Comparison of ENCODE assay signal across 11 cellular contexts in the genomic region with DNA sequence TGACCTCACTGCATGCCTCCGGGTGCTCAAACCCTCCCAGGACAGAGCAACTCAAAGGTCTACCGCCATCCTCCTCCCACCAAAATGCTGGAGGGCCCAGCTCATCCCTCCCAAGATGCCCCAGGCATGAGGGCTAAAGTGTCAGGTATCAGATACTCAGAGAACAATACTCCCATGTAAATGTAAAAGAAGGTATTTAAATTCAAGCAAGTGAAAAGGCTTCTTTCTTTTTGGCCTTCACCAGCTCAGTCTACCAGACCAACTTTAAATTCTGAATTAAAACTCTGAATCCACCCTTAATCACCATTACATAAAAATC. TPM values are rescaled to one million over a fixed set of nuclear protein-coding genes. Genes with fewer than 3 reads are reported as not detected.
DNase-seq lines count a peak whose midpoint lies in the region; ATAC-seq and TF ChIP-seq lines count a peak whose summit lies in the region.
"Had no signal": no experiment of that assay in that cellular context is flagged by ENCODE, and none has a peak within 500 bp of the region (broad histone marks: within the 10 kb centered on the region; RNA-seq: fewer than 3 reads in every experiment).

No MANE protein-coding gene starts in this region.

- POLR2A ChIA-PET in PC-9 (lab: Charles Lee; ENCODE audit: unreplicated experiment) = no interaction called here

- TF ChIP-seq CTCF in OCI-LY3 (IDR thresholded peaks at IDR 0.05; ENCODE audit: low read depth, low read length) (no peak), esophagus muscularis mucosa (IDR thresholded peaks at IDR 0.05) (no peak), PC-9 (conservative IDR thresholded peaks at IDR 0.05) (no peak)

- no peak overlapping the region for H3K4me3 ChIP-seq in OCI-LY3 (ENCODE audit: low read length)
- H3K4me3 ChIP-seq in esophagus muscularis mucosa = no peak overlapping the region
- H3K4me3 ChIP-seq in skeletal muscle satellite cell (ENCODE audit: low read length) = no peak overlapping the region
- no peak overlapping the region for H3K4me3 ChIP-seq in PC-9
- H3K4me3 ChIP-seq: left lung, uterus had no signal

- H3K9ac ChIP-seq in OCI-LY3 (ENCODE audit: low read length) (no peak overlapping the region), skeletal muscle satellite cell (ENCODE audit: low read depth, low read length) (no peak overlapping the region)

- CTCF ChIA-PET in PC-9 (lab: Charles Lee) = interaction anchor here (0.7 kb wide), 1 partner anchor 993 kb away, joined by 3 read pairs; no protein-coding TSS in a partner anchor
- CTCF ChIA-PET in activated naive CD4-positive, alpha-beta T cell treated with anti-CD3 and anti-CD28 coated beads, Interleukin-2, amount 10 ng/mL, durations not matched to agents 7 days and 5 days (lab: Charles Lee) = interaction anchor here (0.9 kb wide), 1 partner anchor 72 kb away, joined by 3 read pairs; no protein-coding TSS in a partner anchor

- H3K4me2 ChIP-seq in OCI-LY3 (ENCODE audit: low read length) (peak overlapping the region; percentile 93), skeletal muscle satellite cell (ENCODE audit: low read length) (peak overlapping the region; percentile 93), PC-9 (no peak overlapping the region)

- DNase-seq in activated naive CD4-positive, alpha-beta T cell treated with anti-CD3 and anti-CD28 coated beads, Interleukin-2, amount 50 U/mL, for 72 hours (ENCODE audit: low spot score in 2 of 2) = no peak
- DNase-seq in esophagus muscularis mucosa (ENCODE audit: extremely low spot score) (no peak), PC-9 (no peak), globus pallidus (ENCODE audit: low spot score) (no peak)
- DNase-seq in activated naive CD4-positive, alpha-beta T cell treated with anti-CD3 and anti-CD28 coated beads, Interleukin-2, amount 10 ng/mL, durations not matched to agents 7 days and 5 days = no peak
- DNase-seq: left lung, NCI-H187 treated with DMSO at 0.1 percent for 48 hours, uterus had no signal

- TF ChIP-seq POLR2A in esophagus muscularis mucosa (IDR thresholded peaks at IDR 0.05; ENCODE audit: low read depth) = no peak

- WGBS in esophagus muscularis mucosa = 65% methylated on average over 2 of the region's 2 CpGs

- H3K27ac ChIP-seq in OCI-LY3 (ENCODE audit: low read length) (no peak overlapping the region), esophagus muscularis mucosa (replicated peaks in 1 of 4) (peak overlapping the region; percentile 89 to 93 (median 90)), PC-9 (no peak overlapping the region)
- H3K27ac ChIP-seq: left lung, uterus had no signal

- H3K9me3 Mint-ChIP-seq in activated naive CD4-positive, alpha-beta T cell treated with anti-CD3 and anti-CD28 coated beads, Interleukin-2, amount 50 U/mL, for 24 hours = no peaks in the 10 kb centered on the region
- no peaks in the 10 kb centered on the region for H3K9me3 Mint-ChIP-seq in activated naive CD4-positive, alpha-beta T cell treated with anti-CD3 and anti-CD28 coated beads, Interleukin-2, amount 50 U/mL, for 72 hours
- H3K9me3 Mint-ChIP-seq in activated naive CD4-positive, alpha-beta T cell treated with anti-CD3 and anti-CD28 coated beads, Interleukin-2, amount 10 ng/mL, durations not matched to agents 7 days and 5 days = no peaks in the 10 kb centered on the region

- no peak for TF ChIP-seq EP300 in esophagus muscularis mucosa (IDR thresholded peaks at IDR 0.05)

- H3K27me3 ChIP-seq in OCI-LY3 (ENCODE audit: low read depth, low read length) = no peaks in the 10 kb centered on the region
- no peaks in the 10 kb centered on the region for H3K27me3 ChIP-seq in esophagus muscularis mucosa
- H3K27me3 ChIP-seq in skeletal muscle satellite cell (ENCODE audit: control insufficient read depth, insufficient read depth, low read length) = no peaks in the 10 kb centered on the region
- H3K27me3 ChIP-seq in PC-9 (ENCODE audit: insufficient read depth, low read depth) = no peaks in the 10 kb centered on the region
- H3K27me3 ChIP-seq: left lung, uterus had no signal

- H2AFZ ChIP-seq in OCI-LY3 (ENCODE audit: low read depth, low read length) (no peak overlapping the region), PC-9 (no peak overlapping the region)

- H3K36me3 ChIP-seq in OCI-LY3 (replicated peaks; ENCODE audit: low read depth, low read length) (peaks cover 33% of the 10 kb centered on the region), esophagus muscularis mucosa (peaks cover 9 to 24% (median 20%) of the 10 kb centered on the region in 4 donors), skeletal muscle satellite cell (ENCODE audit: insufficient read depth, low read length) (peaks cover 21% of the 10 kb centered on the region), PC-9 (ENCODE audit: low read depth) (0 out of 2 replicates have a peak, but pooled peaks cover 5% of the 10 kb centered on the region)
- H3K36me3 ChIP-seq: uterus had no signal

- H3K4me1 ChIP-seq in OCI-LY3 (ENCODE audit: low read length) (peaks cover 36% of the 10 kb centered on the region), esophagus muscularis mucosa (peaks cover 69 to 78% (median 75%) of the 10 kb centered on the region in 4 donors), skeletal muscle satellite cell (ENCODE audit: control insufficient read depth, insufficient read depth, low read length) (peaks cover 42% of the 10 kb centered on the region), PC-9 (replicated peaks; ENCODE audit: insufficient read depth) (peaks cover 33% of the 10 kb centered on the region)

- H3F3A ChIP-seq in PC-9 (ENCODE audit: insufficient read depth, low read depth) = peaks cover 13% of the 10 kb centered on the region; the same call in 1 of the 2 replicates

- H3K9me3 ChIP-seq in OCI-LY3 (ENCODE audit: insufficient read depth, low read length) (no peaks in the 10 kb centered on the region), esophagus muscularis mucosa (no peaks in the 10 kb centered on the region), skeletal muscle satellite cell (replicated peaks; ENCODE audit: low read length) (no peaks in the 10 kb centered on the region), PC-9 (ENCODE audit: insufficient read depth, low read depth) (no peaks in the 10 kb centered on the region)
- H3K9me3 ChIP-seq: left lung, uterus had no signal

- intact Hi-C loops in esophagus muscularis mucosa (cut with DNase I) = no loop called here
- intact Hi-C loops in PC-9 (cut with micrococcal nuclease; ENCODE audit: unreplicated experiment) = loop anchor here (5.0 kb wide), 1 partner anchor 343 kb away; the partner anchor contains the start of gene H3-3A

- H3K79me2 ChIP-seq in OCI-LY3 (ENCODE audit: low read length) (peaks cover 79% of the 10 kb centered on the region), PC-9 (ENCODE audit: low read depth) (peaks cover 44% of the 10 kb centered on the region)

- no peak for ATAC-seq in activated naive CD4-positive, alpha-beta T cell treated with anti-CD3 and anti-CD28 coated beads, Interleukin-2, amount 50 U/mL, for 72 hours
- ATAC-seq: left lung had no signal

- H3K4me1 Mint-ChIP-seq in activated naive CD4-positive, alpha-beta T cell treated with anti-CD3 and anti-CD28 coated beads, Interleukin-2, amount 50 U/mL, for 24 hours = peaks cover 59% of the 10 kb centered on the region
- peaks cover 45% of the 10 kb centered on the region for H3K4me1 Mint-ChIP-seq in activated naive CD4-positive, alpha-beta T cell treated with anti-CD3 and anti-CD28 coated beads, Interleukin-2, amount 10 ng/mL, durations not matched to agents 7 days and 5 days

- no peaks in the 10 kb centered on the region for H3K9me2 ChIP-seq in PC-9 (ENCODE audit: insufficient read depth)

- no TSS peak for BruUV-seq in PC-9 (replicated peaks; lab: Mats Ljungman, UMichigan)

- peaks cover 64% of the 10 kb centered on the region for H4K20me1 ChIP-seq in OCI-LY3 (ENCODE audit: insufficient read depth, low read length)
- peaks cover 10% of the 10 kb centered on the region; the same call in 1 of the 2 replicates for H4K20me1 ChIP-seq in PC-9 (ENCODE audit: insufficient read depth)

- peak overlapping the region; percentile 12 for H3K4me3 Mint-ChIP-seq in activated naive CD4-positive, alpha-beta T cell treated with anti-CD3 and anti-CD28 coated beads, Interleukin-2, amount 50 U/mL, for 24 hours
- H3K4me3 Mint-ChIP-seq in activated naive CD4-positive, alpha-beta T cell treated with anti-CD3 and anti-CD28 coated beads, Interleukin-2, amount 10 ng/mL, durations not matched to agents 7 days and 5 days = no peak overlapping the region

- peaks cover 11% of the 10 kb centered on the region for H3K36me3 Mint-ChIP-seq in activated naive CD4-positive, alpha-beta T cell treated with anti-CD3 and anti-CD28 coated beads, Interleukin-2, amount 50 U/mL, for 24 hours
- H3K36me3 Mint-ChIP-seq in activated naive CD4-positive, alpha-beta T cell treated with anti-CD3 and anti-CD28 coated beads, Interleukin-2, amount 50 U/mL, for 72 hours = peaks cover 34 to 39% of the 10 kb centered on the region in 2 donors
- H3K36me3 Mint-ChIP-seq in activated naive CD4-positive, alpha-beta T cell treated with anti-CD3 and anti-CD28 coated beads, Interleukin-2, amount 10 ng/mL, durations not matched to agents 7 days and 5 days = peaks cover 23% of the 10 kb centered on the region

- H3K27ac Mint-ChIP-seq in activated naive CD4-positive, alpha-beta T cell treated with anti-CD3 and anti-CD28 coated beads, Interleukin-2, amount 50 U/mL, for 24 hours = no peak overlapping the region
- H3K27ac Mint-ChIP-seq in activated naive CD4-positive, alpha-beta T cell treated with anti-CD3 and anti-CD28 coated beads, Interleukin-2, amount 50 U/mL, for 72 hours = peak overlapping the region in 1 of 2 donors; percentile 72
- H3K27ac Mint-ChIP-seq in activated naive CD4-positive, alpha-beta T cell treated with anti-CD3 and anti-CD28 coated beads, Interleukin-2, amount 10 ng/mL, durations not matched to agents 7 days and 5 days = no peak overlapping the region

- H3K27me3 Mint-ChIP-seq in activated naive CD4-positive, alpha-beta T cell treated with anti-CD3 and anti-CD28 coated beads, Interleukin-2, amount 50 U/mL, for 24 hours = no peaks in the 10 kb centered on the region
- no peaks in the 10 kb centered on the region for H3K27me3 Mint-ChIP-seq in activated naive CD4-positive, alpha-beta T cell treated with anti-CD3 and anti-CD28 coated beads, Interleukin-2, amount 10 ng/mL, durations not matched to agents 7 days and 5 days

RNA-seq across cellular contexts. Expression of gene PARP1, which starts 3.0 kb away (rescaled TPM):
- 100 to 1,000 TPM; 176 to 234 TPM for total RNA-seq in activated naive CD4-positive, alpha-beta T cell treated with anti-CD3 and anti-CD28 coated beads, Interleukin-2, amount 50 U/mL, for 72 hours
- 100 to 1,000 TPM; 103 to 136 (median 108) TPM for total RNA-seq in esophagus muscularis mucosa
- 71.0 and 80.8 TPM in 2 replicates for total RNA-seq in skeletal muscle satellite cell (2012; rRNA removed)
- total RNA-seq in PC-9 (2021) = 123 and 157 TPM in 2 replicates

Comparison
In these comparisons a context has a peak if more than half of its experiments do, and no peak if none do; other contexts are left out.
1. H3K27ac ChIP-seq: peak in esophagus muscularis mucosa (4 of 4); none in OCI-LY3 (single experiment) and PC-9 (single experiment).